8 cellular contexts compared by ENCODE assay signal in the genomic region with DNA sequence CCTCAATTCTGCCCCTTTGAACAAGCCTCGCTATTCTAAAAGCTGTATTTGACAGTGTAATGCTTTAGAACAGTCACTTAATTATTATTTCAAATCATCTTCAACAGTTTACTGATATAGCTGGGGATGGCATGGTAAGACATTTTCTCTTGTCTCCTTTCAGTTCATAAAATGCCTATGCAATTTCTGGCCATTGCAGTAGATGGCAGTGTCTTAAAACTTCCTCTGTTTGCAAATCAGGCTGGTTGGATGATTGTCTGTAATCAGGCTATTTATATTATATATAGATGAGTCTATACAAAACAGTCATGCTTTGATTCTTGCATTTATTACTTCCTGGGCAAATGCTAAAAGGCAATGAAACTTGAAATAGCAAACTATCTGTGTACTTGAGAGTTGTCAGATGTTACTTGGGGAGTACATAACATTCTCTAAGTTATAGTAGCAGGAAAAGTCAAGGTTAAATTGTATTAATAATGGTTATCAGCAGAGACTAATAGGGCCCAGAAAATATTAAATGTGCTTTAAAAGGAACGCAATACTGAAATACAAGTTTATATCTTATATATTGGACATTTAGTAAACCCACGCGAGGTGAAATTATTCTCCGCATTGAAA. TPM values are rescaled to one million over a fixed set of nuclear protein-coding genes. Genes with fewer than 3 reads are reported as not detected.
A peak's percentile ranks its signal among the peaks of the same experiment; 100 is the strongest.
DNase-seq lines count a peak whose midpoint lies in the region; ATAC-seq and TF ChIP-seq lines count a peak whose summit lies in the region.

No MANE protein-coding gene starts in this region.

- peak; percentile 59 for TF ChIP-seq RAD21 in HCT116 (IDR thresholded peaks at IDR 0.05; ENCODE audit: low read depth)

- H3K36me3 ChIP-seq in HCT116 (ENCODE audit: control insufficient read depth in 1 of 2, insufficient read depth in 2 of 2, low read length in 2 of 2) (no peaks in the 10 kb centered on the region), osteoblast (ENCODE audit: insufficient read depth, low read length) (no peaks in the 10 kb centered on the region)

- H3K9ac ChIP-seq in HCT116 (ENCODE audit: low read length): no peak overlapping the region

- H3K4me1 ChIP-seq in HCT116 (ENCODE audit: control insufficient read depth in 1 of 2, insufficient read depth in 2 of 2, low read length in 2 of 2) (no peaks in the 10 kb centered on the region), osteoblast (ENCODE audit: insufficient read depth, low read length) (no peaks in the 10 kb centered on the region)

- no peaks in the 10 kb centered on the region for H3K9me2 ChIP-seq in HCT116 (ENCODE audit: insufficient read depth)

- no peaks in the 10 kb centered on the region for H3K79me2 ChIP-seq in HCT116 (ENCODE audit: insufficient read depth, low read length)
- H3K79me2 ChIP-seq in osteoblast (ENCODE audit: insufficient read depth, low read length): no peaks in the 10 kb centered on the region

- CTCF ChIA-PET in HCT116 (lab: Charles Lee): interaction anchor here (1.0 kb wide), 1 partner anchor 646 kb away, joined by 3 read pairs; no protein-coding TSS in a partner anchor

- intact Hi-C loops in HCT116 (cut with micrococcal nuclease): loop anchor here (5.0 kb wide), 1 partner anchor 574 kb away; no protein-coding TSS in a partner anchor

- H4K20me1 ChIP-seq in HCT116 (ENCODE audit: insufficient read depth): no peaks in the 10 kb centered on the region
- H4K20me1 ChIP-seq in osteoblast (ENCODE audit: insufficient read depth, low read length): no peaks in the 10 kb centered on the region

- peak; percentile 78 for DNase-seq in DMS 273 (lab: John Stamatoyannopoulos, UW; ENCODE audit: unreplicated experiment)
- peak; percentile 26 for DNase-seq in HCT116 (ENCODE audit: low read depth, low spot score)
- peak; percentile 60 for DNase-seq in NCI-H69 (lab: John Stamatoyannopoulos, UW)
- peak; percentile 34 for DNase-seq in dedifferentiated amniotic fluid mesenchymal stem cell (ENCODE audit: extremely low spot score)
- DNase-seq in osteoblast (ENCODE audit: insufficient read length, low spot score, missing footprints): no peak
- no peak for DNase-seq in UCSD-AML1 (lab: John Stamatoyannopoulos, UW; ENCODE audit: unreplicated experiment)

- TF ChIP-seq POLR2A in HCT116 (IDR thresholded peaks at IDR 0.05; ENCODE audit: borderline replicate concordance, extremely low read depth, insufficient read depth, insufficient read length): no peak

- no peak overlapping the region for H3K27ac ChIP-seq in HCT116 (ENCODE audit: low read depth, low read length)
- H3K27ac ChIP-seq in osteoblast (ENCODE audit: low read depth, low read length): no peak overlapping the region

- H3K4me3 ChIP-seq in HCT116 (replicated peaks in 1 of 2; ENCODE audit: low read depth in 1 of 2, low read length in 2 of 2): no peak overlapping the region
- no peak overlapping the region for H3K4me3 ChIP-seq in osteoblast (ENCODE audit: insufficient read depth, low read length)

- H2AFZ ChIP-seq in HCT116 (ENCODE audit: low read depth, low read length, poor library complexity, severe bottlenecking) (no peak overlapping the region), osteoblast (ENCODE audit: low read length) (peak overlapping the region; percentile 57)

- H3K4me2 ChIP-seq in HCT116 (ENCODE audit: low read length) (no peak overlapping the region), osteoblast (ENCODE audit: insufficient read depth, low read length) (no peak overlapping the region)

- POLR2A ChIA-PET in HCT116 (lab: Charles Lee): no interaction called here

- TF ChIP-seq CTCF in HCT116 (IDR thresholded peaks at IDR 0.05 in 2 of 3, conservative IDR thresholded peaks at IDR 0.05 in 1 of 3; ENCODE audit: borderline replicate concordance in 1 of 3, insufficient read depth in 1 of 3, low read depth in 2 of 3, low read length in 2 of 3) (peak; percentile 45 to 67 (median 61); a peak in 5 of 6 replicates), osteoblast (IDR thresholded peaks at IDR 0.05; ENCODE audit: extremely low read depth, low read depth, low read length) (peak; percentile 67)

- H3K9me3 ChIP-seq in HCT116 (ENCODE audit: control insufficient read depth in 1 of 2, insufficient read depth in 1 of 2, low read depth in 1 of 2, low read length in 2 of 2): no peaks in the 10 kb centered on the region
- H3K9me3 ChIP-seq in osteoblast (ENCODE audit: low read depth, low read length): no peaks in the 10 kb centered on the region

- ATAC-seq in HCT116: peak; percentile 61; the same call in 1 of the 2 replicates
- ATAC-seq in HG03571 (IDR thresholded peaks at IDR 0.05; ENCODE audit: unreplicated experiment): no peak
- ATAC-seq in HG02763 (IDR thresholded peaks at IDR 0.05; ENCODE audit: unreplicated experiment): no peak

- no TSS peak for BruUV-seq in HCT116 (replicated peaks; lab: Mats Ljungman, UMichigan)

- peaks cover 13% of the 10 kb centered on the region for H3K27me3 ChIP-seq in HCT116 (ENCODE audit: insufficient read depth, low read length)
- H3K27me3 ChIP-seq in osteoblast (ENCODE audit: insufficient read depth, low read length): no peaks in the 10 kb centered on the region

- RAD21 ChIA-PET in HCT116 (lab: Charles Lee; ENCODE audit: low non-redundant PET in 1 of 2, low total read pairs in 2 of 2, uncharacterized antibody in 2 of 2, unreplicated experiment in 2 of 2): no interaction called here

TF ChIP-seq in HCT116, 20 proteins besides CTCF, POLR2A, EP300 and RAD21 (continues in another document):
- no peak for TF ChIP-seq FOSL1 (IDR thresholded peaks at IDR 0.05; ENCODE audit: low read depth)
- no peak for TF ChIP-seq POLR2AphosphoS5 (IDR thresholded peaks at IDR 0.05; ENCODE audit: low read depth, low read length)
- no peak for TF ChIP-seq TCF7L2 (IDR thresholded peaks at IDR 0.05; ENCODE audit: borderline replicate concordance, extremely low read depth, insufficient read depth, insufficient read length)
- no peak for TF ChIP-seq EGR1 (IDR thresholded peaks at IDR 0.05; ENCODE audit: low read depth)
- no peak for TF ChIP-seq CBX3 (IDR thresholded peaks at IDR 0.05; ENCODE audit: low read depth)
- TF ChIP-seq SIN3A (IDR thresholded peaks at IDR 0.05; ENCODE audit: low read depth): no peak
- no peak for TF ChIP-seq SP1 (IDR thresholded peaks at IDR 0.05; ENCODE audit: low read depth)
- no peak for TF ChIP-seq ZFX (IDR thresholded peaks at IDR 0.05)
- TF ChIP-seq, protein P1, sequence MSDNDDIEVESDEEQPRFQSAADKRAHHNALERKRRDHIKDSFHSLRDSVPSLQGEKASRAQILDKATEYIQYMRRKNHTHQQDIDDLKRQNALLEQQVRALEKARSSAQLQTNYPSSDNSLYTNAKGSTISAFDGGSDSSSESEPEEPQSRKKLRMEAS (IDR thresholded peaks at IDR 0.05): no peak
- TF ChIP-seq SRF (IDR thresholded peaks at IDR 0.05; ENCODE audit: low read depth): no peak
- TF ChIP-seq, protein P2, sequence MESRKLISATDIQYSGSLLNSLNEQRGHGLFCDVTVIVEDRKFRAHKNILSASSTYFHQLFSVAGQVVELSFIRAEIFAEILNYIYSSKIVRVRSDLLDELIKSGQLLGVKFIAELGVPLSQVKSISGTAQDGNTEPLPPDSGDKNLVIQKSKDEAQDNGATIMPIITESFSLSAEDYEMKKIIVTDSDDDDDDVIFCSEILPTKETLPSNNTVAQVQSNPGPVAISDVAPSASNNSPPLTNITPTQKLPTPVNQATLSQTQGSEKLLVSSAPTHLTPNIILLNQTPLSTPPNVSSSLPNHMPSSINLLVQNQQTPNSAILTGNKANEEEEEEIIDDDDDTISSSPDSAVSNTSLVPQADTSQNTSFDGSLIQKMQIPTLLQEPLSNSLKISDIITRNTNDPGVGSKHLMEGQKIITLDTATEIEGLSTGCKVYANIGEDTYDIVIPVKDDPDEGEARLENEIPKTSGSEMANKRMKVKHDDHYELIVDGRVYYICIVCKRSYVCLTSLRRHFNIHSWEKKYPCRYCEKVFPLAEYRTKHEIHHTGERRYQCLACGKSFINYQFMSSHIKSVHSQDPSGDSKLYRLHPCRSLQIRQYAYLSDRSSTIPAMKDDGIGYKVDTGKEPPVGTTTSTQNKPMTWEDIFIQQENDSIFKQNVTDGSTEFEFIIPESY (IDR thresholded peaks at IDR 0.05; ENCODE audit: extremely low read depth, insufficient replicate concordance, low read length): no peak
- no peak for TF ChIP-seq ZNF274 (IDR thresholded peaks at IDR 0.05; ENCODE audit: low read depth, low read length)
- no peak for TF ChIP-seq EZH2phosphoT487 (IDR thresholded peaks at IDR 0.05; ENCODE audit: borderline replicate concordance)
- TF ChIP-seq, protein P3, sequence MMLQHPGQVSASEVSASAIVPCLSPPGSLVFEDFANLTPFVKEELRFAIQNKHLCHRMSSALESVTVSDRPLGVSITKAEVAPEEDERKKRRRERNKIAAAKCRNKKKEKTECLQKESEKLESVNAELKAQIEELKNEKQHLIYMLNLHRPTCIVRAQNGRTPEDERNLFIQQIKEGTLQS (IDR thresholded peaks at IDR 0.05): no peak
- TF ChIP-seq ELF1 (IDR thresholded peaks at IDR 0.05; ENCODE audit: borderline replicate concordance, low read depth): no peak
- TF ChIP-seq EZH2 (IDR thresholded peaks at IDR 0.05): no peak
- TF ChIP-seq, protein P4, sequence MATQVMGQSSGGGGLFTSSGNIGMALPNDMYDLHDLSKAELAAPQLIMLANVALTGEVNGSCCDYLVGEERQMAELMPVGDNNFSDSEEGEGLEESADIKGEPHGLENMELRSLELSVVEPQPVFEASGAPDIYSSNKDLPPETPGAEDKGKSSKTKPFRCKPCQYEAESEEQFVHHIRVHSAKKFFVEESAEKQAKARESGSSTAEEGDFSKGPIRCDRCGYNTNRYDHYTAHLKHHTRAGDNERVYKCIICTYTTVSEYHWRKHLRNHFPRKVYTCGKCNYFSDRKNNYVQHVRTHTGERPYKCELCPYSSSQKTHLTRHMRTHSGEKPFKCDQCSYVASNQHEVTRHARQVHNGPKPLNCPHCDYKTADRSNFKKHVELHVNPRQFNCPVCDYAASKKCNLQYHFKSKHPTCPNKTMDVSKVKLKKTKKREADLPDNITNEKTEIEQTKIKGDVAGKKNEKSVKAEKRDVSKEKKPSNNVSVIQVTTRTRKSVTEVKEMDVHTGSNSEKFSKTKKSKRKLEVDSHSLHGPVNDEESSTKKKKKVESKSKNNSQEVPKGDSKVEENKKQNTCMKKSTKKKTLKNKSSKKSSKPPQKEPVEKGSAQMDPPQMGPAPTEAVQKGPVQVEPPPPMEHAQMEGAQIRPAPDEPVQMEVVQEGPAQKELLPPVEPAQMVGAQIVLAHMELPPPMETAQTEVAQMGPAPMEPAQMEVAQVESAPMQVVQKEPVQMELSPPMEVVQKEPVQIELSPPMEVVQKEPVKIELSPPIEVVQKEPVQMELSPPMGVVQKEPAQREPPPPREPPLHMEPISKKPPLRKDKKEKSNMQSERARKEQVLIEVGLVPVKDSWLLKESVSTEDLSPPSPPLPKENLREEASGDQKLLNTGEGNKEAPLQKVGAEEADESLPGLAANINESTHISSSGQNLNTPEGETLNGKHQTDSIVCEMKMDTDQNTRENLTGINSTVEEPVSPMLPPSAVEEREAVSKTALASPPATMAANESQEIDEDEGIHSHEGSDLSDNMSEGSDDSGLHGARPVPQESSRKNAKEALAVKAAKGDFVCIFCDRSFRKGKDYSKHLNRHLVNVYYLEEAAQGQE (IDR thresholded peaks at IDR 0.05; ENCODE audit: low read depth): no peak

RNA-seq across cellular contexts. Expression of a gene that starts 55.5 kb away (rescaled TPM):
- total RNA-seq in HCT116 (2021; ENCODE audit: unreplicated experiment) (not detected), osteoblast (not detected in 2 replicates)
- not detected in 2 replicates for polyA plus RNA-seq in HCT116 (2012)

Comparison
In these comparisons a context has a peak if more than half of its experiments do, and no peak if none do; other contexts are left out.
1. DNase-seq: peak in DMS 273 (single experiment), HCT116 (single experiment), NCI-H69 (single experiment) and dedifferentiated amniotic fluid mesenchymal stem cell (single experiment); none in osteoblast (single experiment) and UCSD-AML1 (single experiment).